Comparison of ENCODE assay signal across 29 cellular contexts in the genomic region with DNA sequence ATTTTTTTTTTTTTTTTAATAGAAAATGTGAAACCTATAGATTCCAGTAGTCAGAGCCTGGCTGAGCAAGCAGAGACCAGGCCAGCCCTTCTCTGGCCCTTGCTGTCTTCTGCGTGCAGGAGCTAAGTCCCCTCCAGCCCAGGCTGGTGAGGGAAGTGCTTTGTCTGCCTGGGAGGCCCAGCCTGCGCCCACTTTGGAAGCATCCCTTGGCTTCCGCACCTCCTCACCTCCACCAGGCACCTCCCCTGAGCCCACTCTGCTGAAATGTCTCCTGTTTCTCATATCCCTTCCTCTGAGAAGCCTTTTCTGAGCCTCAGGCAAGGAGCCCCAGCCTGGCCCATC. TPM values are rescaled to one million over a fixed set of nuclear protein-coding genes. Genes with fewer than 3 reads are reported as not detected.
DNase-seq lines count a peak whose midpoint lies in the region; ATAC-seq and TF ChIP-seq lines count a peak whose summit lies in the region.
"Had no signal": no experiment of that assay in that cellular context is flagged by ENCODE, and none has a peak within 500 bp of the region (broad histone marks: within the 10 kb centered on the region; RNA-seq: fewer than 3 reads in every experiment).

No MANE protein-coding gene starts in this region.

- H3K9me3 ChIP-seq in H9 (ENCODE audit: control insufficient read depth, low read depth, low read length) = no peaks in the 10 kb centered on the region
- no peaks in the 10 kb centered on the region for H3K9me3 ChIP-seq in spleen
- peaks cover 2% of the 10 kb centered on the region for H3K9me3 ChIP-seq in trophoblast cell (ENCODE audit: insufficient read depth, low read depth, low read length)
- H3K9me3 ChIP-seq: breast epithelium, Caco-2 had no signal

- H3K36me3 ChIP-seq in spleen (no peaks in the 10 kb centered on the region), trophoblast cell (ENCODE audit: control insufficient read depth in 1 of 2, insufficient read depth in 2 of 2, low read length in 2 of 2) (no peaks in the 10 kb centered on the region)
- H3K36me3 ChIP-seq: breast epithelium, neural progenitor cell had no signal

- ATAC-seq in activated CD4-positive, CD25-positive, alpha-beta regulatory T cell treated with anti-CD3 and anti-CD28 coated beads, Interleukin-2, amount 50 U/mL, for 24 hours = no peak
- ATAC-seq in GM19397 (IDR thresholded peaks at IDR 0.05; ENCODE audit: unreplicated experiment) = no peak
- ATAC-seq: Panc1 had no signal

- H3K4me3 ChIP-seq in spleen (no peak overlapping the region), trophoblast cell (ENCODE audit: low read depth, low read length) (no peak overlapping the region)
- H3K4me3 ChIP-seq: breast epithelium, GM23248, neural progenitor cell had no signal

- no peak overlapping the region for H3K4me3 Mint-ChIP-seq in H9
- H3K4me3 Mint-ChIP-seq: activated naive CD4-positive, alpha-beta T cell treated with anti-CD3 and anti-CD28 coated beads for 36 hours; activated T-helper 1 cell treated with anti-CD3 and anti-CD28 coated beads, Interleukin-12 subunit alpha, Interleukin-12 subunit beta, Interleukin-2, Interleukin-4 antibody, amounts not matched to agents 30 ng/mL and 10 ng/mL and 1 ng/mL, durations not matched to agents 14 hours and 24 hours and 36 hours; neural progenitor cell; T-helper 2 cell treated with Interferon-gamma antibody and Interleukin-4, amounts not matched to agents 5 μg/mL and 100 μg/mL, for 36 hours; type B pancreatic cell had no signal

- DNase-seq in activated CD4-positive, CD25-positive, alpha-beta regulatory T cell treated with anti-CD3 and anti-CD28 coated beads, Interleukin-2, amount 50 U/mL, for 72 hours = peak; percentile 22
- DNase-seq in H9 (peak; percentile 12), islet precursor cell (peak; percentile 35), spleen (peak; percentile 64), trophoblast cell (no peak), NCI-H1105 treated with DMSO at 0.1 percent for 48 hours (lab: John Stamatoyannopoulos, UW) (no peak)
- DNase-seq: 8988T; activated naive CD4-positive, alpha-beta T cell treated with anti-CD3 and anti-CD28 coated beads for 36 hours; amniotic stem cell; GM23248; hippocampal formation; Kasumi-1; mesenchymal stem cell; NCI-H146; NCI-H748 treated with DMSO at 0.1 percent for 48 hours; SHP77 treated with DMSO at 0.1 percent for 48 hours; stimulated activated CD4-positive, alpha-beta T cell treated with anti-CD3 and anti-CD28 coated beads, Interleukin-12 subunit alpha, Interleukin-12 subunit beta, amount 100 ng/mL, for 4 hours; stimulated activated CD4-positive, alpha-beta T cell treated with anti-CD3 and anti-CD28 coated beads, Interleukin-2, amount 100 ng/mL, for 48 hours had no signal

- H3K23ac ChIP-seq in H9 (ENCODE audit: insufficient read length, low read depth, low read length) (no peak overlapping the region), trophoblast cell (ENCODE audit: low read length) (no peak overlapping the region)

- no peak overlapping the region for H3K56ac ChIP-seq in H9 (ENCODE audit: insufficient read length, low read depth, low read length)

- no peak overlapping the region for H3K14ac ChIP-seq in H9 (ENCODE audit: insufficient read depth, low read length)
- H3K14ac ChIP-seq in trophoblast cell (ENCODE audit: low read length) = no peak overlapping the region

- H4K20me1 ChIP-seq in H9 (ENCODE audit: control insufficient read depth, insufficient read depth, insufficient read length) = peaks cover 2% of the 10 kb centered on the region

- H4K5ac ChIP-seq in H9 (ENCODE audit: insufficient read length, low read depth, low read length) = no peak overlapping the region

- peak overlapping the region in 1 of 3 experiments; percentile 81; a peak in 1 of 7 replicates for H3K27ac Mint-ChIP-seq in H9
- H3K27ac Mint-ChIP-seq: activated naive CD4-positive, alpha-beta T cell treated with anti-CD3 and anti-CD28 coated beads for 36 hours; activated T-helper 1 cell treated with anti-CD3 and anti-CD28 coated beads, Interleukin-12 subunit alpha, Interleukin-12 subunit beta, Interleukin-2, Interleukin-4 antibody, amounts not matched to agents 30 ng/mL and 10 ng/mL and 1 ng/mL, durations not matched to agents 14 hours and 24 hours and 36 hours; T-helper 2 cell treated with Interferon-gamma antibody and Interleukin-4, amounts not matched to agents 5 μg/mL and 100 μg/mL, for 36 hours; type B pancreatic cell had no signal

- H2AK5ac ChIP-seq in H9 (ENCODE audit: insufficient read length, low read length) = no peak overlapping the region
- H2AK5ac ChIP-seq in trophoblast cell (ENCODE audit: low read length) = no peak overlapping the region

- no peak for TF ChIP-seq CTCF in H9 (conservative IDR thresholded peaks at IDR 0.05)
- TF ChIP-seq CTCF in spleen (IDR thresholded peaks at IDR 0.05 in 8 of 11, conservative IDR thresholded peaks at IDR 0.05 in 3 of 11) = no peak

- peaks cover 0 to 4% of the 10 kb centered on the region in 2 experiments; a peak in 2 of 5 replicates for H3K9me3 Mint-ChIP-seq in H9
- H3K9me3 Mint-ChIP-seq: activated naive CD4-positive, alpha-beta T cell treated with anti-CD3 and anti-CD28 coated beads for 36 hours; activated T-helper 1 cell treated with anti-CD3 and anti-CD28 coated beads, Interleukin-12 subunit alpha, Interleukin-12 subunit beta, Interleukin-2, Interleukin-4 antibody, amounts not matched to agents 30 ng/mL and 10 ng/mL and 1 ng/mL, durations not matched to agents 14 hours and 24 hours and 36 hours; neural progenitor cell; T-helper 2 cell treated with Interferon-gamma antibody and Interleukin-4, amounts not matched to agents 5 μg/mL and 100 μg/mL, for 36 hours; type B pancreatic cell had no signal

- H3K23me2 ChIP-seq in H9 (ENCODE audit: insufficient read length, low read depth, low read length, poor library complexity, severe bottlenecking) = no peaks in the 10 kb centered on the region

- H4K8ac ChIP-seq in H9 (replicated peaks; ENCODE audit: insufficient read length, low read depth, low read length) = no peak overlapping the region
- no peak overlapping the region for H4K8ac ChIP-seq in trophoblast cell (ENCODE audit: low read depth, low read length)

- H2BK120ac ChIP-seq in H9 (ENCODE audit: low read depth, low read length, poor library complexity, severe bottlenecking) = no peak overlapping the region
- no peak overlapping the region for H2BK120ac ChIP-seq in trophoblast cell (ENCODE audit: insufficient read depth, low read length, poor library complexity)

- no peak overlapping the region for H4K12ac ChIP-seq in trophoblast cell (ENCODE audit: low read depth, low read length)

- no peak overlapping the region for H2BK12ac ChIP-seq in H9 (ENCODE audit: insufficient read length, low read depth, low read length)
- H2BK12ac ChIP-seq in trophoblast cell (ENCODE audit: low read length) = no peak overlapping the region

- H3K4me1 ChIP-seq in H9 (ENCODE audit: insufficient read depth, low read length) = peaks cover 3% of the 10 kb centered on the region; the same call in 1 of the 2 replicates
- H3K4me1 ChIP-seq in spleen = peaks cover 0 to 9% (median 2%) of the 10 kb centered on the region in 6 donors
- no peaks in the 10 kb centered on the region for H3K4me1 ChIP-seq in trophoblast cell (ENCODE audit: control insufficient read depth in 1 of 2, insufficient read depth in 2 of 2, low read length in 2 of 2)
- H3K4me1 ChIP-seq: breast epithelium, Caco-2 had no signal

- H3K79me2 ChIP-seq in H9 (ENCODE audit: insufficient read depth, low read length) = no peaks in the 10 kb centered on the region
- H3K79me2 ChIP-seq in trophoblast cell (ENCODE audit: control insufficient read depth, insufficient read depth, low read length, poor library complexity) = no peaks in the 10 kb centered on the region

- no peak overlapping the region for H3K27ac ChIP-seq in H9 (ENCODE audit: insufficient read length, low read depth, low read length)
- H3K27ac ChIP-seq in spleen = no peak overlapping the region
- no peak overlapping the region for H3K27ac ChIP-seq in trophoblast cell (ENCODE audit: low read depth, low read length)
- H3K27ac ChIP-seq: breast epithelium, C4-2B, GM23248, neural progenitor cell had no signal

- H3K79me1 ChIP-seq in H9 (ENCODE audit: insufficient read depth, low read depth, low read length, poor library complexity, severe bottlenecking) = no peaks in the 10 kb centered on the region
- H3K79me1 ChIP-seq in trophoblast cell (ENCODE audit: low read length) = no peaks in the 10 kb centered on the region

- H3K18ac ChIP-seq in H9 (ENCODE audit: insufficient read length, low read depth, low read length) = no peak overlapping the region
- no peak overlapping the region for H3K18ac ChIP-seq in trophoblast cell (ENCODE audit: low read length)

- no peaks in the 10 kb centered on the region for H3K27me3 ChIP-seq in H9 (ENCODE audit: insufficient read depth, low read length)
- H3K27me3 ChIP-seq in spleen (replicated peaks in 1 of 7) = peaks cover 0 to 64% (median 4%) of the 10 kb centered on the region in 7 donors
- H3K27me3 ChIP-seq in trophoblast cell (ENCODE audit: insufficient read depth, low read length) = no peaks in the 10 kb centered on the region
- H3K27me3 ChIP-seq: breast epithelium, neural progenitor cell had no signal

- H2AFZ ChIP-seq in H9 (ENCODE audit: low read length) = no peak overlapping the region
- no peak overlapping the region for H2AFZ ChIP-seq in trophoblast cell (ENCODE audit: insufficient read depth, low read length, poor library complexity)
- H2AFZ ChIP-seq: GM23248 had no signal

- no peak overlapping the region for H4K91ac ChIP-seq in H9 (ENCODE audit: insufficient read length, low read depth, low read length)
- no peak overlapping the region for H4K91ac ChIP-seq in trophoblast cell (ENCODE audit: low read depth, low read length)

- no peak overlapping the region for H3K4ac ChIP-seq in H9 (ENCODE audit: low read depth, low read length)
- H3K4ac ChIP-seq in trophoblast cell (ENCODE audit: low read depth, low read length) = no peak overlapping the region

- intact Hi-C loops in spleen (cut with DNase I; ENCODE audit: low total_unique reads) = loop anchor here (2.0 kb wide), 1 partner anchor 256 kb away; no protein-coding TSS in a partner anchor

- H3K4me2 ChIP-seq in H9 (ENCODE audit: insufficient read depth, insufficient read length, low read length) = no peak overlapping the region
- no peak overlapping the region for H3K4me2 ChIP-seq in trophoblast cell (ENCODE audit: low read length)
- H3K4me2 ChIP-seq: neural progenitor cell had no signal

- H3K9ac ChIP-seq in H9 (ENCODE audit: extremely low read depth, insufficient read length, low read length) (no peak overlapping the region), trophoblast cell (ENCODE audit: low read length) (no peak overlapping the region)
- H3K9ac ChIP-seq: GM23248, neural progenitor cell had no signal

- H2BK20ac ChIP-seq in H9 (ENCODE audit: low read depth, low read length, poor library complexity, severe bottlenecking) = no peak overlapping the region

- WGBS in H9 (ENCODE audit: extremely low coverage, insufficient read length, low lambda C conversion rate) = no CpG with 5 or more reads among the region's 3 CpGs
- 89 to 97% (median 93%) methylated on average over 3 of the region's 3 CpGs for WGBS in spleen, 5 donors
- WGBS in trophoblast cell (ENCODE audit: extremely low coverage, insufficient coverage, insufficient read length) = no CpG with 5 or more reads among the region's 3 CpGs

- no peak overlapping the region for H2BK15ac ChIP-seq in H9 (ENCODE audit: low read depth, low read length)

- TF ChIP-seq POLR2A in spleen (IDR thresholded peaks at IDR 0.05) = no peak

- H3K4me1 Mint-ChIP-seq in H9 = peaks cover 17% of the 10 kb centered on the region in 2 experiments

- no peaks in the 10 kb centered on the region for H3K36me3 Mint-ChIP-seq in H9 (ENCODE audit: insufficient read depth in 1 of 3, low read depth in 3 of 3)
- H3K36me3 Mint-ChIP-seq: neural progenitor cell, type B pancreatic cell had no signal

- no peak overlapping the region for H3T11ph ChIP-seq in H9 (ENCODE audit: low read length)

- H3K27me3 Mint-ChIP-seq in H9 (ENCODE audit: low read depth) = peaks cover 32% of the 10 kb centered on the region

- H2BK5ac ChIP-seq in H9 (ENCODE audit: insufficient read length, low read length) (no peak overlapping the region), trophoblast cell (ENCODE audit: low read depth, low read length, poor library complexity) (no peak overlapping the region)

RNA-seq across cellular contexts. Expression of a gene that starts 45.4 kb away (rescaled TPM):
- total RNA-seq in H9 (2021) (0.68 and 0.90 TPM in 2 replicates), spleen (1 to 10 TPM in 1 of 7 donors, under 1 TPM in 3, not detected in 3; 0.09 to 1.3 (median 0.38) TPM)
- under 1 TPM; 0.13 to 0.35 (median 0.29) TPM for polyA plus RNA-seq in spleen
- polyA plus RNA-seq in trophoblast cell (2013) = 0.10 and 0.12 TPM in 2 replicates
- total RNA-seq: activated naive CD4-positive, alpha-beta T cell treated with anti-CD3 and anti-CD28 coated beads for 36 hours; activated T-helper 1 cell treated with anti-CD3 and anti-CD28 coated beads, Interleukin-12 subunit alpha, Interleukin-12 subunit beta, Interleukin-2, Interleukin-4 antibody, amounts not matched to agents 30 ng/mL and 10 ng/mL and 1 ng/mL, durations not matched to agents 14 hours and 24 hours and 36 hours; G401; GM23248 had no signal
- polyA plus RNA-seq: GM23248 had no signal

RNA-seq across cellular contexts. Expression of a gene that starts 51.1 kb away (rescaled TPM):
- total RNA-seq in H9 (2021) = 35.5 and 37.3 TPM in 2 replicates
- total RNA-seq in spleen = 10 to 100 TPM; 28.9 to 43.7 (median 35.7) TPM
- polyA plus RNA-seq in spleen = 10 to 100 TPM; 16.3 to 19.9 (median 19.4) TPM
- 26.0 and 27.7 TPM in 2 replicates for polyA plus RNA-seq in trophoblast cell (2013)

Comparison
In these comparisons a context has a peak if more than half of its experiments do, and no peak if none do; other contexts are left out.
1. DNase-seq: peak in activated CD4-positive, CD25-positive, alpha-beta regulatory T cell treated with anti-CD3 and anti-CD28 coated beads, Interleukin-2, amount 50 U/mL, for 72 hours (single experiment), H9 (single experiment), islet precursor cell (single experiment) and spleen (single experiment); none in trophoblast cell (0 of 2) and NCI-H1105 treated with DMSO at 0.1 percent for 48 hours (single experiment).